In genomic region chr2:129913695-129914495, GRCh38 we compare ENCODE assay signal across 19 cellular contexts.
A peak's percentile ranks its signal among the peaks of the same experiment; 100 is the strongest.
DNase-seq lines count a peak whose midpoint lies in the region; ATAC-seq and TF ChIP-seq lines count a peak whose summit lies in the region.
"Had no signal": no experiment of that assay in that cellular context is flagged by ENCODE, and none has a peak within 500 bp of the region (broad histone marks: within the 10 kb centered on the region; RNA-seq: fewer than 3 reads in every experiment).

No MANE protein-coding gene starts in this region.

- H3K27me3 ChIP-seq in mesenchymal stem cell (ENCODE audit: control insufficient read depth in 1 of 2, insufficient read depth in 1 of 2, low read length in 2 of 2), result peaks cover 0 to 42% of the 10 kb centered on the region in 2 experiments
- H3K27me3 ChIP-seq in stomach, result peaks cover 0 to 12% (median 0%) of the 10 kb centered on the region in 3 donors
- H3K27me3 ChIP-seq: Peyer's patch had no signal

- no peak overlapping the region for H2BK12ac ChIP-seq in mesenchymal stem cell (ENCODE audit: low read length in 2 of 2)

- 71% methylated on average over 11 of the region's 11 CpGs for WGBS in mesenchymal stem cell
- 70 to 80% (median 72%) methylated on average over 9 to 11 of the region's 11 CpGs for WGBS in stomach, 5 donors

- H3K4me2 ChIP-seq in mesenchymal stem cell (ENCODE audit: low read length, poor library complexity, severe bottlenecking), result no peak overlapping the region

- H3K9ac ChIP-seq in mesenchymal stem cell (ENCODE audit: low read length), result no peak overlapping the region

- H3K27me3 Mint-ChIP-seq in natural killer cell (ENCODE audit: low read depth in 2 of 2), result peaks cover 8 to 10% of the 10 kb centered on the region in 2 donors

- H3K4me1 Mint-ChIP-seq in natural killer cell, result no peaks in the 10 kb centered on the region
- H3K4me1 Mint-ChIP-seq: CD14-positive monocyte had no signal

- peak overlapping the region in 1 of 2 experiments; percentile 74 for H3K14ac ChIP-seq in mesenchymal stem cell (ENCODE audit: low read length in 2 of 2)

- H3K27ac ChIP-seq in mesenchymal stem cell (ENCODE audit: low read length, poor library complexity, severe bottlenecking) (no peak overlapping the region), stomach (no peak overlapping the region)
- H3K27ac ChIP-seq: Peyer's patch had no signal

- H3K9me3 ChIP-seq in mesenchymal stem cell (ENCODE audit: control insufficient read depth, low read length), result peaks cover 25% of the 10 kb centered on the region
- H3K9me3 ChIP-seq in stomach, result peaks cover 0 to 21% (median 17%) of the 10 kb centered on the region in 4 donors
- H3K9me3 ChIP-seq in mucosa of descending colon, result peaks cover 6% of the 10 kb centered on the region

- TF ChIP-seq POLR2A in stomach (IDR thresholded peaks at IDR 0.05), result no peak

- H3K4ac ChIP-seq in mesenchymal stem cell (ENCODE audit: low read depth in 1 of 2, low read length in 2 of 2), result no peak overlapping the region

- H3K27ac Mint-ChIP-seq in natural killer cell, result no peak overlapping the region
- H3K27ac Mint-ChIP-seq: HFFc6 had no signal

- no peak overlapping the region for H2AFZ ChIP-seq in mesenchymal stem cell (ENCODE audit: low read depth, low read length)

- H2BK5ac ChIP-seq in mesenchymal stem cell (ENCODE audit: low read depth, low read length, poor library complexity, severe bottlenecking), result no peak overlapping the region

- peak overlapping the region; percentile 57 for H4K91ac ChIP-seq in mesenchymal stem cell (ENCODE audit: low read length)

- no peak overlapping the region for H2BK120ac ChIP-seq in mesenchymal stem cell (ENCODE audit: low read depth, low read length)

- no peak for TF ChIP-seq EP300 in stomach (IDR thresholded peaks at IDR 0.05)

- no peak overlapping the region for H4K8ac ChIP-seq in mesenchymal stem cell (ENCODE audit: low read length)

- intact Hi-C loops in stomach (cut with DNase I; ENCODE audit: low total_unique reads) (no loop called here), natural killer cell (cut with micrococcal nuclease) (no loop called here), mucosa of descending colon (cut with DNase I, micrococcal nuclease) (no loop called here)

- no peak for TF ChIP-seq CTCF in stomach (IDR thresholded peaks at IDR 0.05)
- TF ChIP-seq CTCF in natural killer cell (IDR thresholded peaks at IDR 0.05), result no peak
- TF ChIP-seq CTCF in mucosa of descending colon (IDR thresholded peaks at IDR 0.05), result no peak

- no peak overlapping the region for H3K18ac ChIP-seq in mesenchymal stem cell (ENCODE audit: low read depth in 1 of 2, low read length in 2 of 2)

- peak; percentile 30 for DNase-seq in activated CD8-positive, alpha-beta memory T cell treated with anti-CD3 and anti-CD28 coated beads for 24 hours
- no peak for DNase-seq in activated CD8-positive, alpha-beta memory T cell treated with anti-CD3 and anti-CD28 coated beads, Interleukin-2, amount 50 U/mL, for 4 hours
- DNase-seq in ecto neural progenitor cell (ENCODE audit: low spot score) (peak; percentile 39), mesenchymal stem cell (no peak), stomach (peak; percentile 16), AG20443 (ENCODE audit: low spot score) (no peak), natural killer cell (no peak), mucosa of descending colon (no peak)
- DNase-seq: 8988T, H9, HFFc6, Kasumi-1, NCI-H1694, NCI-H2081, NCI-H2171, NCI-H345, NCI-H524 had no signal

- no peak overlapping the region for H3K23ac ChIP-seq in mesenchymal stem cell (ENCODE audit: low read length in 2 of 2)

- H3K36me3 Mint-ChIP-seq in natural killer cell, result peaks cover 18% of the 10 kb centered on the region
- H3K36me3 Mint-ChIP-seq: CD14-positive monocyte had no signal

- no peak overlapping the region for H3K4me3 Mint-ChIP-seq in natural killer cell
- H3K4me3 Mint-ChIP-seq: CD14-positive monocyte, H9, HFFc6 had no signal

- H3K9me3 Mint-ChIP-seq in natural killer cell, result peaks cover 4 to 11% of the 10 kb centered on the region in 2 donors

- H2BK15ac ChIP-seq in mesenchymal stem cell (ENCODE audit: low read depth, poor library complexity, severe bottlenecking), result no peak overlapping the region

- no peaks in the 10 kb centered on the region for H3K79me1 ChIP-seq in mesenchymal stem cell (replicated peaks; ENCODE audit: low read length, poor library complexity, severe bottlenecking)

- H3K4me3 ChIP-seq in mesenchymal stem cell (ENCODE audit: insufficient read depth in 1 of 2, low read depth in 1 of 2, low read length in 2 of 2) (peak overlapping the region in 1 of 2 experiments; percentile 4), stomach (no peak overlapping the region), mucosa of descending colon (no peak overlapping the region)
- H3K4me3 ChIP-seq: Peyer's patch had no signal

- H3K36me3 ChIP-seq in mesenchymal stem cell (ENCODE audit: control insufficient read depth in 1 of 2, insufficient read depth in 2 of 2, low read depth in 1 of 2, low read length in 2 of 2), result no peaks in the 10 kb centered on the region
- H3K36me3 ChIP-seq in stomach, result no peaks in the 10 kb centered on the region
- no peaks in the 10 kb centered on the region for H3K36me3 ChIP-seq in mucosa of descending colon (ENCODE audit: low read depth)
- H3K36me3 ChIP-seq: Peyer's patch had no signal

- H3K4me1 ChIP-seq in mesenchymal stem cell (ENCODE audit: control insufficient read depth, insufficient read depth, low read depth, low read length) (no peaks in the 10 kb centered on the region), stomach (no peaks in the 10 kb centered on the region), mucosa of descending colon (ENCODE audit: low read depth) (no peaks in the 10 kb centered on the region)
- H3K4me1 ChIP-seq: Peyer's patch had no signal

- ATAC-seq in natural killer cell (no peak), mucosa of descending colon (no peak)

- no peak overlapping the region for H2AK5ac ChIP-seq in mesenchymal stem cell (ENCODE audit: low read length, severe bottlenecking)

Comparison
In these comparisons a context has a peak if more than half of its experiments do, and no peak if none do; other contexts are left out.
1. DNase-seq: peak in activated CD8-positive, alpha-beta memory T cell treated with anti-CD3 and anti-CD28 coated beads for 24 hours (single experiment), ecto neural progenitor cell (single experiment) and stomach (single experiment); none in activated CD8-positive, alpha-beta memory T cell treated with anti-CD3 and anti-CD28 coated beads, Interleukin-2, amount 50 U/mL, for 4 hours (single experiment), mesenchymal stem cell (single experiment), AG20443 (single experiment), natural killer cell (single experiment) and mucosa of descending colon (0 of 3).